Comparison of ENCODE assay signal across 28 cellular contexts in the genomic region with DNA sequence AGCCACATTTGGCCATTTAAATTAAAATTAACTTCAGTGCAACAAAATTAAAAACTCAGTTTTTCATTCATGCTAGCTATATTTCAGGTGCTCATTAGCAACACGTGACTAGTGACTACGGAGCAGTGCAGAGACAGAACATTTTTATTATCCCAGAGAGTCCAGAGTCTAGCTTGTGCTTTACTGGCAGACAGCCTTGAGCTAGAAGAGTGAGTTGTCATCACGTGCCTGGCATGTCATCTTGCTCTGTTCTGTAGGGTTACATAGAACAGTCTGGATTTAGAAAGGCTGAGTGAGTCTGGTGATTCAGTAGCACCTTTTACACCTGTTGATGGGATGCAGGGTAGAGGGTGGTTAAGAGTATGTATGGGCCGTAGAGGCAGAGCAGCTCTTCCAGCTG.
DNase-seq lines count a peak whose midpoint lies in the region; ATAC-seq and TF ChIP-seq lines count a peak whose summit lies in the region.
"Had no signal": no experiment of that assay in that cellular context is flagged by ENCODE, and none has a peak within 500 bp of the region (broad histone marks: within the 10 kb centered on the region; RNA-seq: fewer than 3 reads in every experiment).

No MANE protein-coding gene starts in this region.

- H3K36me3 ChIP-seq in Peyer's patch (peaks cover 0 to 13% (median 0%) of the 10 kb centered on the region in 3 donors), psoas muscle (ENCODE audit: insufficient read depth in 1 of 2, low read depth in 1 of 2) (peaks cover under 1 to 87% of the 10 kb centered on the region in 2 donors)

- H3K27ac Mint-ChIP-seq in CD4-positive, alpha-beta T cell, result peak overlapping the region; percentile 59
- H3K27ac Mint-ChIP-seq: activated CD4-positive, alpha-beta T cell treated with anti-CD3 and anti-CD28 coated beads, Interleukin-2, amount 10 ng/mL, durations not matched to agents 24 days and 14 days; activated CD8-positive, alpha-beta memory T cell treated with anti-CD3 and anti-CD28 coated beads, Interleukin-2, amount 10 ng/mL, durations not matched to agents 7 days and 5 days; activated T-helper 1 cell treated with anti-CD3 and anti-CD28 coated beads, Interleukin-12 subunit alpha, Interleukin-12 subunit beta, Interleukin-2, Interleukin-4 antibody, amounts not matched to agents 30 ng/mL and 10 ng/mL and 1 ng/mL, durations not matched to agents 14 hours and 24 hours and 36 hours; T-helper 2 cell treated with Interferon-gamma antibody and Interleukin-4, amounts not matched to agents 5 μg/mL and 100 μg/mL, for 36 hours had no signal

- H3K4me3 ChIP-seq in Peyer's patch, result no peak overlapping the region
- no peak overlapping the region for H3K4me3 ChIP-seq in psoas muscle
- H3K4me3 ChIP-seq: lower lobe of right lung had no signal

- no peak for ATAC-seq in CD4-positive, alpha-beta T cell (ENCODE audit: poor library complexity)
- ATAC-seq in left ventricle myocardium superior, result peak; percentile 96
- peak; percentile 64 to 85 (median 83) for ATAC-seq in psoas muscle
- ATAC-seq: activated CD8-positive, alpha-beta memory T cell treated with anti-CD3 and anti-CD28 coated beads, Interleukin-2, amount 10 ng/mL, durations not matched to agents 7 days and 5 days; lower lobe of right lung; stimulated activated naive CD8-positive, alpha-beta T cell treated with anti-CD3 and anti-CD28 coated beads, Interleukin-15, Interleukin-2, amounts not matched to agents 100 U/mL and 50 U/mL, for 24 hours had no signal

- POLR2A ChIA-PET in CD4-positive, alpha-beta T cell (lab: Charles Lee), result interaction anchor here (1.0 kb wide), 1 partner anchor 8 kb away, joined by 3 read pairs; no protein-coding TSS in a partner anchor

- CTCF ChIA-PET in CD4-positive, alpha-beta T cell (lab: Charles Lee), result no interaction called here

- no peaks in the 10 kb centered on the region for H3K9me3 ChIP-seq in CD4-positive, alpha-beta T cell (ENCODE audit: control insufficient read depth, low read length)
- H3K9me3 ChIP-seq in Peyer's patch (no peaks in the 10 kb centered on the region), psoas muscle (no peaks in the 10 kb centered on the region)
- H3K9me3 ChIP-seq: lower lobe of right lung, neutrophil, SK-N-SH had no signal

- H3K27me3 Mint-ChIP-seq in CD4-positive, alpha-beta T cell, result no peaks in the 10 kb centered on the region
- H3K27me3 Mint-ChIP-seq: activated CD4-positive, alpha-beta T cell treated with anti-CD3 and anti-CD28 coated beads, Interleukin-2, amount 10 ng/mL, durations not matched to agents 24 days and 14 days; activated CD8-positive, alpha-beta memory T cell treated with anti-CD3 and anti-CD28 coated beads, Interleukin-2, amount 10 ng/mL, durations not matched to agents 7 days and 5 days had no signal

- H3K4me1 Mint-ChIP-seq in CD4-positive, alpha-beta T cell (ENCODE audit: low read depth), result no peaks in the 10 kb centered on the region

- intact Hi-C loops in CD4-positive, alpha-beta T cell (cut with DNase I, micrococcal nuclease), result no loop called here
- intact Hi-C loops in left ventricle myocardium superior (cut with micrococcal nuclease) (no loop called here), psoas muscle (cut with DNase I) (no loop called here), posterior vena cava (cut with DNase I) (no loop called here)

- no peak for DNase-seq in CD4-positive, alpha-beta T cell
- peak in 2 of 3 donors; percentile 58 to 84 for DNase-seq in Peyer's patch
- DNase-seq in left ventricle myocardium superior, result no peak
- DNase-seq in psoas muscle, result no peak
- no peak for DNase-seq in ACHN
- no peak for DNase-seq in mesenteric fat pad (ENCODE audit: low spot score)
- DNase-seq in HK-2 (ENCODE audit: unreplicated experiment), result no peak
- DNase-seq in posterior vena cava (ENCODE audit: low spot score), result no peak
- DNase-seq: activated CD4-positive, alpha-beta T cell treated with anti-CD3 and anti-CD28 coated beads, Interleukin-2, amount 10 ng/mL, durations not matched to agents 24 days and 14 days; activated CD8-positive, alpha-beta memory T cell treated with anti-CD3 and anti-CD28 coated beads, Interleukin-2, amount 10 ng/mL, durations not matched to agents 7 days and 5 days; activated naive CD4-positive, alpha-beta T cell treated with anti-CD3 and anti-CD28 coated beads, Interleukin-2, amount 50 U/mL, for 16 hours; aorta; caudate nucleus; head of caudate nucleus; lower lobe of right lung; NCI-H1105 treated with DMSO at 0.1 percent for 48 hours; NCI-H2029; NCI-H345; NCI-H748 treated with DMSO at 0.1 percent for 48 hours; SK-N-SH; stimulated activated CD4-positive, alpha-beta T cell treated with anti-CD3 and anti-CD28 coated beads, Interleukin-12 subunit alpha, Interleukin-12 subunit beta, amount 100 ng/mL, for 4 hours; stimulated activated CD4-positive, alpha-beta T cell treated with anti-CD3 and anti-CD28 coated beads, Interleukin-4, amount 100 ng/mL, for 4 hours; stimulated activated naive CD8-positive, alpha-beta T cell treated with anti-CD3 and anti-CD28 coated beads, Interleukin-15, Interleukin-2, amounts not matched to agents 100 U/mL and 50 U/mL, for 24 hours; WERI-Rb-1 had no signal

- TF ChIP-seq POLR2A in Peyer's patch (IDR thresholded peaks at IDR 0.05), result no peak

- H3K4me1 ChIP-seq in Peyer's patch (no peaks in the 10 kb centered on the region), psoas muscle (no peaks in the 10 kb centered on the region)
- H3K4me1 ChIP-seq: lower lobe of right lung had no signal

- in situ Hi-C loops in ACHN (cut with HindIII; ENCODE audit: low pct_ligation_motif_present, low pct_unique_long_range_greater_than_20kb, low sequenced_read_pairs), result no loop called here

- peaks cover 96% of the 10 kb centered on the region for H3K36me3 Mint-ChIP-seq in CD4-positive, alpha-beta T cell (ENCODE audit: low read depth)

- H3K4me3 Mint-ChIP-seq in CD4-positive, alpha-beta T cell, result no peak overlapping the region
- H3K4me3 Mint-ChIP-seq: activated CD4-positive, alpha-beta T cell treated with anti-CD3 and anti-CD28 coated beads, Interleukin-2, amount 10 ng/mL, durations not matched to agents 24 days and 14 days; activated CD8-positive, alpha-beta memory T cell treated with anti-CD3 and anti-CD28 coated beads, Interleukin-2, amount 10 ng/mL, durations not matched to agents 7 days and 5 days; activated T-helper 1 cell treated with anti-CD3 and anti-CD28 coated beads, Interleukin-12 subunit alpha, Interleukin-12 subunit beta, Interleukin-2, Interleukin-4 antibody, amounts not matched to agents 30 ng/mL and 10 ng/mL and 1 ng/mL, durations not matched to agents 14 hours and 24 hours and 36 hours; T-helper 2 cell treated with Interferon-gamma antibody and Interleukin-4, amounts not matched to agents 5 μg/mL and 100 μg/mL, for 36 hours had no signal

- H3K27ac ChIP-seq in CD4-positive, alpha-beta T cell (ENCODE audit: low read depth, low read length), result no peak overlapping the region
- H3K27ac ChIP-seq in Peyer's patch (peak overlapping the region in 1 of 4 donors; percentile 27), psoas muscle (no peak overlapping the region)
- H3K27ac ChIP-seq: C4-2B, lower lobe of right lung, neutrophil, WERI-Rb-1 had no signal

- no peak for TF ChIP-seq CTCF in CD4-positive, alpha-beta T cell (IDR thresholded peaks at IDR 0.05)
- TF ChIP-seq CTCF in Peyer's patch (IDR thresholded peaks at IDR 0.05), result no peak
- no peak for TF ChIP-seq CTCF in psoas muscle (IDR thresholded peaks at IDR 0.05)

- H3K27me3 ChIP-seq in CD4-positive, alpha-beta T cell (ENCODE audit: control insufficient read depth, insufficient read depth, low read length), result no peaks in the 10 kb centered on the region
- H3K27me3 ChIP-seq in Peyer's patch (no peaks in the 10 kb centered on the region), psoas muscle (ENCODE audit: insufficient read depth in 3 of 3, low read length in 2 of 3) (no peaks in the 10 kb centered on the region)
- H3K27me3 ChIP-seq: neutrophil had no signal

- H3K9me3 Mint-ChIP-seq in CD4-positive, alpha-beta T cell, result no peaks in the 10 kb centered on the region
- H3K9me3 Mint-ChIP-seq: activated CD4-positive, alpha-beta T cell treated with anti-CD3 and anti-CD28 coated beads, Interleukin-2, amount 10 ng/mL, durations not matched to agents 24 days and 14 days; activated T-helper 1 cell treated with anti-CD3 and anti-CD28 coated beads, Interleukin-12 subunit alpha, Interleukin-12 subunit beta, Interleukin-2, Interleukin-4 antibody, amounts not matched to agents 30 ng/mL and 10 ng/mL and 1 ng/mL, durations not matched to agents 14 hours and 24 hours and 36 hours; T-helper 2 cell treated with Interferon-gamma antibody and Interleukin-4, amounts not matched to agents 5 μg/mL and 100 μg/mL, for 36 hours had no signal

- 63 to 74% (median 73%) methylated on average over 4 of the region's 4 CpGs for WGBS in psoas muscle, 3 donors

Comparison
In these comparisons a context has a peak if more than half of its experiments do, and no peak if none do; other contexts are left out.
1. DNase-seq: peak in Peyer's patch (2 of 3); none in CD4-positive, alpha-beta T cell (0 of 10), left ventricle myocardium superior (single experiment), psoas muscle (0 of 2), ACHN (single experiment), mesenteric fat pad (single experiment), HK-2 (single experiment) and posterior vena cava (single experiment).